16 cellular contexts compared by ENCODE assay signal in the genomic region with DNA sequence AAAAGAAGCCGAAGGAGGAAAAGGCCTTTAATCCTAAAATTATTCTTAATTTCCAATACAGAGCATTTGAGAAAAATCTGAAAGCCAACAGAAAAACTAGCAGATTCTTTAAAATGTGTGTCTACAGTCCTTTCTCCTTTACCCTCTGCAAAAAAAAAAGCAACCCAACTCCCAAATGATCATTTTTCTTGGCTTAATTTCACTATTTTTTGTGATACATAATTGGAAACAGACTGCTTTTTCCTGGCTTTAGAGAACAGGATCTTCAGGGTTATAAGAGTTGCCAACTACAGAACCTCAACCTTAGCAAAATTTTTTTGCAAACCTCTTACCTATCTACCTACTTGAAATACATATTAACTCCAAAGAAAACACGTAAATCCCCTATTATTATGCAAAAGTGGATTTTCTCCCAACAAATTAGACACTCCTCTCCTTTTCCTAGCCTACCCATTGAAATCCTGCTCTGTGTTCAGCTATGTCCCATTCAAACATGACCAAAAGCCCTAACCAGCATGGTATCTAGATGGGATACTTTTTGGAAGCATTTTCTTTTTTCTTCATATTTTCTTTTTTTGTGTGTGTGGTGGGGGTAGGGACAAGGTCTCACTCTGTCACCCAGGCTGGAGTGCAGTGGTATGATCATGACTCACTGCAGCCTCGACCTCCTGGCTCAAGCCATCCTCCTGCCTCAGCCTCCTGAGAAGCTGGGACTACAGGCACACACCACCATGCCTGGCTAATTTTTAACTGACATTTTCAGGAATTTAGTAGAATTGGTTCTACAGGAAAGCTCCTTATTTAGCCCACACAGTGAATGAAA. TPM values are rescaled to one million over a fixed set of nuclear protein-coding genes. Genes with fewer than 3 reads are reported as not detected.
DNase-seq lines count a peak whose midpoint lies in the region; ATAC-seq, FAIRE-seq and TF ChIP-seq lines count a peak whose summit lies in the region.
"Had no signal": no experiment of that assay in that cellular context is flagged by ENCODE, and none has a peak within 500 bp of the region (broad histone marks: within the 10 kb centered on the region; RNA-seq: fewer than 3 reads in every experiment).

No MANE protein-coding gene starts in this region.

- POLR2A ChIA-PET in activated CD4-positive, alpha-beta T cell treated with anti-CD3 and anti-CD28 coated beads for 36 hours (lab: Charles Lee): interaction anchor here (1.6 kb wide), 1 partner anchor 72 kb away, joined by 3 read pairs; no protein-coding TSS in a partner anchor
- POLR2A ChIA-PET in GM12878 (lab: Charles Lee): no interaction called here

- intact Hi-C loops in activated CD4-positive, alpha-beta T cell treated with anti-CD3 and anti-CD28 coated beads for 36 hours (cut with DNase I, micrococcal nuclease): loop anchor here (1.0 to 5.0 kb wide), 14 partner anchors 8 to 855 kb away; a partner anchor contains a TSS
- intact Hi-C loops in GM12878 (cut with micrococcal nuclease; ENCODE audit: unreplicated experiment): loop anchor here (2.0 kb wide), 1 partner anchor 72 kb away; no protein-coding TSS in a partner anchor

- DNase-seq in activated CD4-positive, alpha-beta T cell treated with anti-CD3 and anti-CD28 coated beads for 36 hours: peak; percentile 30
- no peak for DNase-seq in activated CD4-positive, alpha-beta T cell treated with anti-CD3 and anti-CD28 coated beads for 4 hours
- DNase-seq in GM03348 (ENCODE audit: low spot score): peak; percentile 42
- DNase-seq in GM12878 (ENCODE audit: low read depth, low spot score): no peak
- DNase-seq in osteocyte (ENCODE audit: extremely low spot score, unreplicated experiment): no peak
- DNase-seq in activated CD8-positive, alpha-beta memory T cell treated with anti-CD3 and anti-CD28 coated beads, Interleukin-2, amount 50 U/mL, for 4 hours: no peak
- DNase-seq in ureter (ENCODE audit: low spot score): no peak
- DNase-seq in NCI-H128 (lab: John Stamatoyannopoulos, UW; ENCODE audit: unreplicated experiment): no peak
- DNase-seq: body of pancreas; effector CD4-positive, alpha-beta T cell; NCI-H1694; NCI-H510A; occipital lobe; sigmoid colon had no signal

- H3K9ac ChIP-seq in GM12878 (ENCODE audit: control insufficient read depth, insufficient read depth, low read length): no peak overlapping the region
- H3K9ac ChIP-seq: BLaER1 treated with 17β-estradiol and CSF1 and Interleukin-3, amounts not matched to agents 10 nM and 100 nM had no signal

- H3K4me1 Mint-ChIP-seq in activated CD4-positive, alpha-beta T cell treated with anti-CD3 and anti-CD28 coated beads for 36 hours: peaks cover 74% of the 10 kb centered on the region
- H3K4me1 Mint-ChIP-seq in osteocyte (ENCODE audit: unreplicated experiment): peaks cover 45% of the 10 kb centered on the region

- H3K27ac Mint-ChIP-seq in activated CD4-positive, alpha-beta T cell treated with anti-CD3 and anti-CD28 coated beads for 36 hours: peak overlapping the region; percentile 80
- peak overlapping the region; percentile 48 for H3K27ac Mint-ChIP-seq in osteocyte (ENCODE audit: unreplicated experiment)

- in situ Hi-C loops in GM12878 (cut with MboI): loop anchor here (25.0 kb wide), 1 partner anchor 365 kb away; a partner anchor contains a TSS

- H3K4me1 ChIP-seq in GM12878 (ENCODE audit: control insufficient read depth, insufficient read depth, low read length): peaks cover 29% of the 10 kb centered on the region

- H3K4me3 Mint-ChIP-seq in activated CD4-positive, alpha-beta T cell treated with anti-CD3 and anti-CD28 coated beads for 36 hours: peak overlapping the region; percentile 37
- H3K4me3 Mint-ChIP-seq in osteocyte (ENCODE audit: unreplicated experiment): no peak overlapping the region

- peak overlapping the region; percentile 59 for H3K4me2 ChIP-seq in GM12878 (ENCODE audit: control insufficient read depth, insufficient read depth)
- H3K4me2 ChIP-seq: BLaER1 treated with 17β-estradiol and CSF1 and Interleukin-3, amounts not matched to agents 10 nM and 100 nM had no signal

- H3K4me3 ChIP-seq in GM12878: no peak overlapping the region
- H3K4me3 ChIP-seq: BLaER1 treated with 17β-estradiol and CSF1 and Interleukin-3, amounts not matched to agents 10 nM and 100 nM; body of pancreas; sigmoid colon had no signal

- RAD21 ChIA-PET in GM12878 (lab: Charles Lee; ENCODE audit: unreplicated experiment): no interaction called here

- SMC1A ChIA-PET in GM12878 (lab: Charles Lee; ENCODE audit: uncharacterized antibody, unreplicated experiment): interaction anchor here (0.6 to 1.1 kb wide), 2 partner anchors 72 to 353 kb away, joined by 3 read pairs; no protein-coding TSS in a partner anchor

- peaks cover 4% of the 10 kb centered on the region for H3K79me2 ChIP-seq in GM12878 (ENCODE audit: control insufficient read depth, insufficient read depth, low read length)

- FAIRE-seq in GM12878 (lab: Jason Lieb, UNC): no peak

- H3K9me3 ChIP-seq in GM12878 (replicated peaks; ENCODE audit: control insufficient read depth, insufficient read depth, low read length): no peaks in the 10 kb centered on the region
- H3K9me3 ChIP-seq: BLaER1 treated with 17β-estradiol and CSF1 and Interleukin-3, amounts not matched to agents 10 nM and 100 nM; body of pancreas; sigmoid colon had no signal

- H3K9me3 Mint-ChIP-seq in activated CD4-positive, alpha-beta T cell treated with anti-CD3 and anti-CD28 coated beads for 36 hours (ENCODE audit: low read depth): no peaks in the 10 kb centered on the region
- H3K9me3 Mint-ChIP-seq in osteocyte (ENCODE audit: unreplicated experiment): no peaks in the 10 kb centered on the region

- peak overlapping the region; percentile 15; the same call in 1 of the 2 replicates for H3K27ac ChIP-seq in GM12878 (ENCODE audit: control insufficient read depth, insufficient read depth)
- H3K27ac ChIP-seq: 22Rv1; BLaER1 treated with 17β-estradiol and CSF1 and Interleukin-3, amounts not matched to agents 10 nM and 100 nM; body of pancreas; sigmoid colon had no signal

- no peaks in the 10 kb centered on the region for H3K27me3 Mint-ChIP-seq in activated CD4-positive, alpha-beta T cell treated with anti-CD3 and anti-CD28 coated beads for 36 hours
- H3K27me3 Mint-ChIP-seq in osteocyte (ENCODE audit: unreplicated experiment): no peaks in the 10 kb centered on the region

- H4K20me1 ChIP-seq in GM12878 (ENCODE audit: control insufficient read depth, insufficient read depth): no peaks in the 10 kb centered on the region
- H4K20me1 ChIP-seq: BLaER1 treated with 17β-estradiol and CSF1 and Interleukin-3, amounts not matched to agents 10 nM and 100 nM had no signal

- TF ChIP-seq CTCF in GM12878 (IDR thresholded peaks at IDR 0.05 in 2 of 3, conservative IDR thresholded peaks at IDR 0.05 in 1 of 3; ENCODE audit: control insufficient read depth in 2 of 3, extremely low read depth in 1 of 3, insufficient read depth in 1 of 3, low read depth in 3 of 3, low read length in 3 of 3): no peak
- no peak for TF ChIP-seq CTCF in osteocyte (IDR thresholded peaks at IDR 0.05)

- H3K27me3 ChIP-seq in GM12878 (replicated peaks in 1 of 2; ENCODE audit: control insufficient read depth in 2 of 2, insufficient read depth in 2 of 2, low read length in 1 of 2): no peaks in the 10 kb centered on the region
- H3K27me3 ChIP-seq: BLaER1 treated with 17β-estradiol and CSF1 and Interleukin-3, amounts not matched to agents 10 nM and 100 nM; body of pancreas; sigmoid colon had no signal

- no peak for TF ChIP-seq RAD21 in GM12878 (IDR thresholded peaks at IDR 0.05; ENCODE audit: insufficient read depth, low read depth, low read length)

- TF ChIP-seq POLR2A in GM12878 (IDR thresholded peaks at IDR 0.05; ENCODE audit: low read depth, low read length): no peak

- TF ChIP-seq EP300 in GM12878 (IDR thresholded peaks at IDR 0.05; ENCODE audit: borderline replicate concordance in 1 of 2, control insufficient read depth in 1 of 2, low read depth in 2 of 2, low read length in 2 of 2): no peak

- no peak for ATAC-seq in activated CD4-positive, alpha-beta T cell treated with anti-CD3 and anti-CD28 coated beads for 36 hours
- peak; percentile 14; the same call in 1 of the 3 replicates for ATAC-seq in GM12878
- ATAC-seq: body of pancreas had no signal

- no TSS peak for BruUV-seq in GM12878 (replicated peaks; lab: Mats Ljungman, UMichigan)

- CTCF ChIA-PET in activated CD4-positive, alpha-beta T cell treated with anti-CD3 and anti-CD28 coated beads for 36 hours (lab: Charles Lee): interaction anchor here (0.8 to 1.5 kb wide), 3 partner anchors 9 to 320 kb away, joined by 3 to 6 read pairs (median 3); a partner anchor contains a TSS
- CTCF ChIA-PET in GM12878 (lab: Yijun Ruan, JAX): interaction anchor here (0.7 to 1.2 kb wide), 2 partner anchors 308 to 421 kb away, joined by 3 read pairs; no protein-coding TSS in a partner anchor

- no peak overlapping the region for H2AFZ ChIP-seq in GM12878 (ENCODE audit: control insufficient read depth, low read depth, low read length)

- H3K36me3 ChIP-seq in GM12878 (ENCODE audit: control insufficient read depth in 2 of 2, insufficient read depth in 2 of 2, low read length in 1 of 2): no peaks in the 10 kb centered on the region
- H3K36me3 ChIP-seq: BLaER1 treated with 17β-estradiol and CSF1 and Interleukin-3, amounts not matched to agents 10 nM and 100 nM; sigmoid colon had no signal

- H3K36me3 Mint-ChIP-seq in activated CD4-positive, alpha-beta T cell treated with anti-CD3 and anti-CD28 coated beads for 36 hours (ENCODE audit: low read depth): no peaks in the 10 kb centered on the region
- no peaks in the 10 kb centered on the region for H3K36me3 Mint-ChIP-seq in osteocyte (ENCODE audit: unreplicated experiment)

- WGBS in GM12878 (ENCODE audit: insufficient coverage, insufficient replicate concordance, low lambda C conversion rate, missing lambda C conversion rate): 5% methylated on average over 2 of the region's 3 CpGs

RNA-seq across cellular contexts. Expression of a gene that starts 9.0 kb away (rescaled TPM):
- 1 to 10 TPM; 4.2 to 4.5 TPM for total RNA-seq in activated CD4-positive, alpha-beta T cell treated with anti-CD3 and anti-CD28 coated beads for 36 hours
- 2.4 and 3.2 TPM in 2 replicates for total RNA-seq in GM12878 (2013; cell fraction: nucleolus; rRNA removed)
- total RNA-seq in GM12878 (2014; rRNA removed) (15.1 and 17.3 TPM in 2 replicates), GM12878 (2014; rRNA removed; fragmentation: Illumina TruSeq; extraction: Trizol) (10.1 and 11.1 TPM in 2 replicates), GM12878 (2021) (16.5 and 18.6 TPM in 2 replicates), osteocyte (14.1 and 17.2 TPM in 2 replicates), ureter (102 TPM)
- polyA plus RNA-seq in GM12878 (2011; ENCODE audit: low read depth): 1.6 TPM
- polyA plus RNA-seq in GM12878 (2011; rRNA removed) (7.8 and 9.3 TPM in 2 replicates), GM12878 (2014; fragmentation: Illumina TruSeq; extraction: Trizol) (15.4 and 22.5 TPM in 2 replicates), GM12878 (2014; fragmentation: Nextera tagmentation; extraction: Ambion mirVana) (1 to 10 TPM; 2.7 to 3.1 TPM), GM12878 (2014; rRNA removed) (6.4 and 7.0 TPM in 2 replicates), GM12878 (2016; fragmentation: Nextera tagmentation; extraction: Ambion mirVana) (10 to 100 TPM; 14.2 to 16.5 TPM)
- polyA plus RNA-seq in GM12878 (2011; cell fraction: cytosol; rRNA removed): 8.2 and 8.4 TPM in 2 replicates
- 6.4 and 9.2 TPM in 2 replicates for polyA plus RNA-seq in GM12878 (2011; cell fraction: nucleus; rRNA removed)
- 2.6 and 3.7 TPM in 2 replicates for polyA plus RNA-seq in GM12878 (2012)
- 28.4 and 29.7 TPM in 2 replicates for polyA minus RNA-seq in GM12878 (2011; rRNA and poly(A)+ RNA removed)
- polyA minus RNA-seq in GM12878 (2011; cell fraction: cytosol; rRNA and poly(A)+ RNA removed): 9.1 TPM in 2 replicates
- polyA minus RNA-seq in GM12878 (2011; cell fraction: nucleus; rRNA and poly(A)+ RNA removed): 13.8 and 24.5 TPM in 2 replicates

Comparison
In these comparisons a context has a peak if more than half of its experiments do, and no peak if none do; other contexts are left out.
1. DNase-seq: peak in activated CD4-positive, alpha-beta T cell treated with anti-CD3 and anti-CD28 coated beads for 36 hours (single experiment) and GM03348 (single experiment); none in activated CD4-positive, alpha-beta T cell treated with anti-CD3 and anti-CD28 coated beads for 4 hours (0 of 2), GM12878 (single experiment), osteocyte (single experiment), activated CD8-positive, alpha-beta memory T cell treated with anti-CD3 and anti-CD28 coated beads, Interleukin-2, amount 50 U/mL, for 4 hours (single experiment), ureter (single experiment) and NCI-H128 (single experiment).